ENCODE assay signal across 25 cellular contexts in the genomic region with DNA sequence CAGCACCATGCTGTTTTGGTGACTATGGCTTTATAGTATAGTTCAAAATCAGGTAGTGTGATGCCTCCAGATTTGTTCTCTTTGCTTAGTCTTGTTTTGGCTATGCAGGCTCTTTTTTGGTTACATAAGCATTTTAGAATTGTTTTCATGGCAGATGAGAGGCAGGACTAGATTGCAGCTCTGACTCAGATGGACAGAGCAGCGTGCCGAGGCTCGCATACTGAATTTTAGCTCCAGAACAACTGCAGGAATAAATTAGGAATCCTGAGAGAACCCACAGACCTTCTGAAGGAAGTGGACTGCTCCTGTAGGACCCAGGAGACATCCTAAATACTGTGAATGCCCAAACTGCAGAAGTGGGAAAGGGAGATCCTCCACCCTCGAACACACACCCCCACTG.
"Had no signal": no experiment of that assay in that cellular context is flagged by ENCODE, and none has a peak within 500 bp of the region (broad histone marks: within the 10 kb centered on the region; RNA-seq: fewer than 3 reads in every experiment).

No MANE protein-coding gene starts in this region.

- DNase-seq: natural killer cell; occipital lobe; ovary; posterior cingulate gyrus; psoas muscle; right cardiac atrium; right lobe of liver; sigmoid colon; small intestine; stimulated activated CD4-positive, alpha-beta T cell treated with anti-CD3 and anti-CD28 coated beads, Interleukin-15, amount 100 ng/mL, for 24 hours; stimulated activated CD4-positive, alpha-beta T cell treated with anti-CD3 and anti-CD28 coated beads, Interleukin-2, amount 100 ng/mL, for 24 hours; stimulated activated CD4-positive, alpha-beta T cell treated with anti-CD3 and anti-CD28 coated beads, Interleukin-2, amount 100 ng/mL, for 48 hours; stimulated activated CD4-positive, alpha-beta T cell treated with anti-CD3 and anti-CD28 coated beads, Interleukin-4, amount 100 ng/mL, for 24 hours; stimulated activated naive B cell treated with anti-CD40 and anti-IgM and Interleukin-4, amounts not matched to agents 10 μg/mL and 1 μg/mL and 100 μg/mL, for 72 hours; stimulated activated naive CD4-positive, alpha-beta T cell treated with Interleukin-2 at 50 U/mL for 16 hours; substantia nigra; testis; tibial artery; transverse colon; upper lobe of right lung; uterus had no signal

- H3K4me3 ChIP-seq: neural progenitor cell, ovary, psoas muscle, right lobe of liver, sigmoid colon, suprapubic skin, testis, tibial artery, transverse colon, upper lobe of right lung, uterus had no signal

- H3K27me3 ChIP-seq: neural progenitor cell, ovary, right lobe of liver, sigmoid colon, suprapubic skin, testis, tibial artery, transverse colon, upper lobe of right lung, uterus had no signal

- H3K27ac ChIP-seq: neural progenitor cell, ovary, parathyroid adenoma, psoas muscle, right lobe of liver, sigmoid colon, suprapubic skin, testis, tibial artery, transverse colon, upper lobe of right lung, uterus had no signal

- H3K4me1 ChIP-seq: neural progenitor cell, parathyroid adenoma, psoas muscle, right lobe of liver, sigmoid colon, suprapubic skin, testis, tibial artery, transverse colon, upper lobe of right lung, uterus had no signal

- H3K79me2 ChIP-seq: parathyroid adenoma had no signal

- H3K36me3 ChIP-seq: neural progenitor cell, ovary, right lobe of liver, sigmoid colon, suprapubic skin, tibial artery, transverse colon, upper lobe of right lung, uterus had no signal

- ATAC-seq: natural killer cell; psoas muscle; right cardiac atrium; right lobe of liver; stimulated activated effector memory CD8-positive, alpha-beta T cell treated with anti-CD3 and anti-CD28 coated beads, Interleukin-12 subunit alpha, Interleukin-12 subunit beta, amount 100 ng/mL, for 72 hours; stimulated activated naive B cell treated with anti-CD40 and anti-IgM and Interleukin-4, amounts not matched to agents 10 μg/mL and 1 μg/mL and 100 μg/mL, for 72 hours; upper lobe of right lung had no signal

- H3K9me3 ChIP-seq: ovary, psoas muscle, right lobe of liver, suprapubic skin, testis, tibial artery, transverse colon, upper lobe of right lung, uterus had no signal

- FAIRE-seq: small intestine had no signal

- H2AFZ ChIP-seq: neural progenitor cell, parathyroid adenoma had no signal

- H3K4me2 ChIP-seq: neural progenitor cell had no signal
